9 cellular contexts compared by ENCODE assay signal in genomic region chr11:65593518-65594414, GRCh38. TPM values are rescaled to one million over a fixed set of nuclear protein-coding genes. Genes with fewer than 3 reads are reported as not detected.
DNase-seq lines count a peak whose midpoint lies in the region; ATAC-seq, FAIRE-seq and TF ChIP-seq lines count a peak whose summit lies in the region.
"Had no signal": no experiment of that assay in that cellular context is flagged by ENCODE, and none has a peak within 500 bp of the region (broad histone marks: within the 10 kb centered on the region; RNA-seq: fewer than 3 reads in every experiment).

No MANE protein-coding gene starts in this region.

- peak; percentile 60 for FAIRE-seq in HTR-8/SVneo (lab: Jason Lieb, UNC)

- H3K4me3 ChIP-seq in CD4-positive, CD25-positive, alpha-beta regulatory T cell (ENCODE audit: low read depth, low read length) = no peak overlapping the region

- intact Hi-C loops in posterior vena cava (cut with DNase I) = no loop called here

- H3K27ac ChIP-seq in CD4-positive, CD25-positive, alpha-beta regulatory T cell (ENCODE audit: insufficient read depth, low read length, poor library complexity, severe bottlenecking) = no peak overlapping the region
- H3K27ac ChIP-seq in foreskin keratinocyte = no peak overlapping the region

- H3K27ac Mint-ChIP-seq in CD4-positive, CD25-positive, alpha-beta regulatory T cell = peak overlapping the region in 2 of 3 donors; percentile 20 to 36

- peaks cover 14% of the 10 kb centered on the region for H3K4me1 ChIP-seq in CD4-positive, CD25-positive, alpha-beta regulatory T cell (ENCODE audit: control insufficient read depth, insufficient read depth, low read length, poor library complexity, severe bottlenecking)
- peaks cover 12% of the 10 kb centered on the region for H3K4me1 ChIP-seq in foreskin keratinocyte

- peak in 2 of 3 donors; percentile 28 to 49 for DNase-seq in CD4-positive, CD25-positive, alpha-beta regulatory T cell
- no peak for DNase-seq in HTR-8/SVneo (ENCODE audit: insufficient read length, low spot score)
- DNase-seq in activated CD8-positive, alpha-beta memory T cell treated with anti-CD3 and anti-CD28 coated beads, Interleukin-2, amount 50 U/mL, for 4 hours = peak; percentile 64
- DNase-seq in foreskin keratinocyte = no peak
- DNase-seq in posterior vena cava (ENCODE audit: low spot score) = peak; percentile 83
- DNase-seq in ecto neural progenitor cell (ENCODE audit: low spot score) = no peak
- DNase-seq in NCI-H1436 treated with DMSO at 0.1 percent for 48 hours (lab: John Stamatoyannopoulos, UW) = no peak

- TF ChIP-seq CTCF in foreskin keratinocyte (conservative IDR thresholded peaks at IDR 0.05) = peak; percentile 69

- H3K9me3 Mint-ChIP-seq in CD4-positive, CD25-positive, alpha-beta regulatory T cell = no peaks in the 10 kb centered on the region

- no peaks in the 10 kb centered on the region for H3K27me3 ChIP-seq in CD4-positive, CD25-positive, alpha-beta regulatory T cell (ENCODE audit: control insufficient read depth, insufficient read depth, low read length)
- no peaks in the 10 kb centered on the region for H3K27me3 ChIP-seq in foreskin keratinocyte

- no peaks in the 10 kb centered on the region for H3K9me3 ChIP-seq in CD4-positive, CD25-positive, alpha-beta regulatory T cell (ENCODE audit: control insufficient read depth in 2 of 2, low read length in 2 of 2)

- H3K4me3 Mint-ChIP-seq in CD4-positive, CD25-positive, alpha-beta regulatory T cell = peak overlapping the region in 2 of 4 donors; percentile 28 to 38

- ATAC-seq in CD4-positive, CD25-positive, alpha-beta regulatory T cell (ENCODE audit: low read depth in 2 of 2) = peak; percentile 35 to 45
- ATAC-seq in foreskin keratinocyte = no peak
- ATAC-seq in GM19351 (IDR thresholded peaks at IDR 0.05; ENCODE audit: unreplicated experiment) = no peak

- H3K36me3 Mint-ChIP-seq in CD4-positive, CD25-positive, alpha-beta regulatory T cell = peaks cover 6% of the 10 kb centered on the region

- H3K27me3 Mint-ChIP-seq in CD4-positive, CD25-positive, alpha-beta regulatory T cell = no peaks in the 10 kb centered on the region

- peaks cover 17% of the 10 kb centered on the region for H3K36me3 ChIP-seq in CD4-positive, CD25-positive, alpha-beta regulatory T cell (ENCODE audit: control insufficient read depth, insufficient read depth, low read length)

- peaks cover 0 to 24% (median 6%) of the 10 kb centered on the region in 4 donors for H3K4me1 Mint-ChIP-seq in CD4-positive, CD25-positive, alpha-beta regulatory T cell

RNA-seq across cellular contexts. Expression of gene KCNK7, which starts 1.8 kb away (rescaled TPM):
- 5.5 TPM for total RNA-seq in CD4-positive, CD25-positive, alpha-beta regulatory T cell
- polyA plus RNA-seq in CD4-positive, CD25-positive, alpha-beta regulatory T cell = 1 to 10 TPM in 1 of 4 donors, under 1 TPM in 2, not detected in 1; 0.19 to 1.5 (median 0.76) TPM
- total RNA-seq in foreskin keratinocyte (0.25 and 0.27 TPM in 2 replicates), posterior vena cava (under 1 TPM; 0.65 to 0.71 TPM)
- 0.66 and 1.0 TPM in 2 replicates for polyA plus RNA-seq in foreskin keratinocyte
- total RNA-seq: HT1080 had no signal

RNA-seq across cellular contexts. Expression of gene EHBP1L1, which starts 17.9 kb away (rescaled TPM):
- total RNA-seq in CD4-positive, CD25-positive, alpha-beta regulatory T cell = 143 TPM
- 10 to 100 TPM in 1 of 4 donors, 1 to 10 TPM in 3; 7.8 to 11.6 (median 8.7) TPM for polyA plus RNA-seq in CD4-positive, CD25-positive, alpha-beta regulatory T cell
- total RNA-seq in foreskin keratinocyte (26.3 and 26.6 TPM in 2 replicates), posterior vena cava (100 to 1,000 TPM; 190 to 223 TPM)
- 14.7 and 16.8 TPM in 2 replicates for polyA plus RNA-seq in foreskin keratinocyte

RNA-seq across cellular contexts. Expression of gene MAP3K11, which starts 20.3 kb away (rescaled TPM):
- 73.1 TPM for total RNA-seq in CD4-positive, CD25-positive, alpha-beta regulatory T cell
- polyA plus RNA-seq in CD4-positive, CD25-positive, alpha-beta regulatory T cell = 10 to 100 TPM in 2 of 4 donors, 1 to 10 TPM in 2; 8.1 to 11.6 (median 9.8) TPM
- total RNA-seq in foreskin keratinocyte (22.9 and 25.7 TPM in 2 replicates), posterior vena cava (10 to 100 TPM; 39.1 to 46.3 TPM)
- polyA plus RNA-seq in foreskin keratinocyte = 23.9 and 28.3 TPM in 2 replicates

RNA-seq across cellular contexts. Expression of gene FAM89B, which starts 21.4 kb away (rescaled TPM):
- total RNA-seq in CD4-positive, CD25-positive, alpha-beta regulatory T cell = 49.4 TPM
- polyA plus RNA-seq in CD4-positive, CD25-positive, alpha-beta regulatory T cell = 100 to 1,000 TPM in 3 of 4 donors, 10 to 100 TPM in 1; 77.1 to 158 (median 115) TPM
- total RNA-seq in foreskin keratinocyte (21.2 and 32.0 TPM in 2 replicates), posterior vena cava (10 to 100 TPM; 43.3 to 53.0 TPM)
- 31.4 and 45.1 TPM in 2 replicates for polyA plus RNA-seq in foreskin keratinocyte

RNA-seq across cellular contexts. Expression of gene PCNX3, which starts 21.8 kb away (rescaled TPM):
- 61.3 TPM for total RNA-seq in CD4-positive, CD25-positive, alpha-beta regulatory T cell
- polyA plus RNA-seq in CD4-positive, CD25-positive, alpha-beta regulatory T cell = 1 to 10 TPM; 1.9 to 2.6 (median 2.2) TPM
- total RNA-seq in foreskin keratinocyte (30.0 and 30.3 TPM in 2 replicates), posterior vena cava (10 to 100 TPM; 21.3 to 22.6 TPM)
- polyA plus RNA-seq in foreskin keratinocyte = 23.5 and 24.1 TPM in 2 replicates

Comparison
In these comparisons a context has a peak if more than half of its experiments do, and no peak if none do; other contexts are left out.
1. ATAC-seq: peak in CD4-positive, CD25-positive, alpha-beta regulatory T cell (2 of 2); none in foreskin keratinocyte (single experiment) and GM19351 (single experiment).
2. DNase-seq: peak in CD4-positive, CD25-positive, alpha-beta regulatory T cell (2 of 3), activated CD8-positive, alpha-beta memory T cell treated with anti-CD3 and anti-CD28 coated beads, Interleukin-2, amount 50 U/mL, for 4 hours (single experiment) and posterior vena cava (single experiment); none in HTR-8/SVneo (single experiment), foreskin keratinocyte (0 of 2), ecto neural progenitor cell (single experiment) and NCI-H1436 treated with DMSO at 0.1 percent for 48 hours (single experiment).